In genomic region chr3:152047465-152047864, GRCh38 we compare ENCODE assay signal across 20 cellular contexts.
DNase-seq lines count a peak whose midpoint lies in the region; ATAC-seq lines count a peak whose summit lies in the region.
"Had no signal": no experiment of that assay in that cellular context is flagged by ENCODE, and none has a peak within 500 bp of the region (broad histone marks: within the 10 kb centered on the region; RNA-seq: fewer than 3 reads in every experiment).

No MANE protein-coding gene starts in this region.

- H3K36me3 ChIP-seq in H7 (replicated peaks; ENCODE audit: control insufficient read depth, insufficient read depth, low read length), result no peaks in the 10 kb centered on the region
- H3K36me3 ChIP-seq: adrenal gland had no signal

- H3K4me3 ChIP-seq in H7 (ENCODE audit: insufficient read depth, low read depth, low read length), result no peak overlapping the region
- H3K4me3 ChIP-seq: adrenal gland, dorsolateral prefrontal cortex, mucosa of descending colon had no signal

- no peak overlapping the region for H3K27ac ChIP-seq in epithelial cell of prostate
- H3K27ac ChIP-seq: adrenal gland, C4-2B, dorsolateral prefrontal cortex had no signal

- ATAC-seq in HG03097 (IDR thresholded peaks at IDR 0.05; ENCODE audit: low FRiP score, unreplicated experiment) (no peak), GM18517 (IDR thresholded peaks at IDR 0.05; ENCODE audit: unreplicated experiment) (no peak)
- ATAC-seq: HCT116, mucosa of descending colon had no signal

- H3K27me3 ChIP-seq in H7 (ENCODE audit: control insufficient read depth, insufficient read depth, low read length), result no peaks in the 10 kb centered on the region
- H3K27me3 ChIP-seq: adrenal gland, dorsolateral prefrontal cortex had no signal

- peak; percentile 6 for DNase-seq in ELR (ENCODE audit: low read depth)
- DNase-seq in NCI-H226, result peak; percentile 15
- DNase-seq in epithelial cell of prostate (ENCODE audit: low read depth, low spot score), result peak; percentile 36
- DNase-seq in pons (ENCODE audit: low spot score), result peak; percentile 6
- no peak for DNase-seq in stimulated activated CD4-positive, alpha-beta T cell treated with anti-CD3 and anti-CD28 coated beads, Interleukin-4, amount 100 ng/mL, for 4 hours
- DNase-seq in H7, result no peak
- DNase-seq: activated CD4-positive, alpha-beta T cell treated with anti-CD3 and anti-CD28 coated beads, Interleukin-2, amount 50 U/mL, for 48 hours; activated T-cell treated with anti-CD3 and anti-CD28 coated beads, Interleukin-2, amount 50 U/mL, for 48 hours; adrenal gland; DMS79 treated with DMSO at 0.1 percent for 48 hours; dorsolateral prefrontal cortex; glutamatergic neuron; mucosa of descending colon; NCI-H1694; SK-N-SH; stimulated activated CD4-positive, alpha-beta T cell treated with anti-CD3 and anti-CD28 coated beads, Interleukin-12 subunit alpha, Interleukin-12 subunit beta, amount 100 ng/mL, for 4 hours had no signal

Comparison
In these comparisons a context has a peak if more than half of its experiments do, and no peak if none do; other contexts are left out.
1. DNase-seq: peak in ELR (single experiment), NCI-H226 (single experiment), epithelial cell of prostate (single experiment) and pons (single experiment); none in stimulated activated CD4-positive, alpha-beta T cell treated with anti-CD3 and anti-CD28 coated beads, Interleukin-4, amount 100 ng/mL, for 4 hours (0 of 2) and H7 (single experiment).